In the genomic region with DNA sequence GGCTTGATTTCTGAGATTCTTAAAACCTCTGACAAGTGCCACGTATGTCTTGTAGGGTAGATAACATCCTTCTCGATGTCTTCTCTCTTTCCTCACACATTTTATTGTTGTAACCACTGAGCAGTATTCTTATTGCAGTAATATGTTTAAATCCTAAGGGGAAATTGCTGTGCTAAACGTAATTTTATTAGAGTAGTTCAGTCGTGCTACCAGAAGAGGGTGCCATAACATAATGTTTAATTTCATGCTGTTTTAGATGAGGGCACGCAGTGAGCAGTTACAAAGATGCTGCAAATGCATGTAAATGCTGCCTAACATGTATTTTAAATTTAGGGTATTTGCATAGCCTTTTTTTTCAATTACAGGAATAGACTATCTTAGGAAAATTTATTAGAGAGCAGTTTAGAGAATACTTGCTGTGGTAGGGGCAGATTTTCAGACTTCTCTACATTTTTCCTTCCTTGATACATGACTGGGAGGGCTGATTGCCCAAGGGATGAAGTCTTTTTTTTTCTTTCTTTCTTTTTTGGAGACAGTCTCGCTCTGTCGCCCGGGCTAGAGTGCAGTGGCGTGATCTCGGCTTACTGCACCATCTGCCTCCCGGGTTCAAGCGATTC, we compare ENCODE assay signal across 8 cellular contexts. TPM values are rescaled to one million over a fixed set of nuclear protein-coding genes. Genes with fewer than 3 reads are reported as not detected.
A peak's percentile ranks its signal among the peaks of the same experiment; 100 is the strongest.
DNase-seq lines count a peak whose midpoint lies in the region; ATAC-seq, FAIRE-seq and TF ChIP-seq lines count a peak whose summit lies in the region.

No MANE protein-coding gene starts in this region.

- no peak overlapping the region for H3K27ac ChIP-seq in gastroesophageal sphincter
- H3K27ac ChIP-seq in psoas muscle = no peak overlapping the region

- no peaks in the 10 kb centered on the region for H3K4me1 ChIP-seq in gastroesophageal sphincter
- no peaks in the 10 kb centered on the region for H3K4me1 ChIP-seq in psoas muscle

- intact Hi-C loops in psoas muscle (cut with DNase I) = loop anchor here in 1 of 2 donors (2.0 kb wide), 1 partner anchor 356 kb away; no protein-coding TSS in a partner anchor

- no peak for TF ChIP-seq POLR2A in gastroesophageal sphincter (IDR thresholded peaks at IDR 0.05)

- H3K4me3 ChIP-seq in GM12865 (ENCODE audit: low read depth, low read length) (no peak overlapping the region), gastroesophageal sphincter (no peak overlapping the region), psoas muscle (no peak overlapping the region)

- ATAC-seq in gastroesophageal sphincter = no peak
- ATAC-seq in psoas muscle = peak in 2 of 4 donors; percentile 53 to 69
- no peak for ATAC-seq in HG03520 (IDR thresholded peaks at IDR 0.05; ENCODE audit: unreplicated experiment)
- ATAC-seq in GM19452 (IDR thresholded peaks at IDR 0.05; ENCODE audit: unreplicated experiment) = no peak

- peak; percentile 54 for TF ChIP-seq CTCF in AG09319 (IDR thresholded peaks at IDR 0.05; ENCODE audit: low read depth, low read length)
- TF ChIP-seq CTCF in GM12865 (IDR thresholded peaks at IDR 0.05; ENCODE audit: insufficient read depth, low read depth, low read length, missing control alignments) = peak; percentile 49
- peak; percentile 55 to 83 (median 74) for TF ChIP-seq CTCF in gastroesophageal sphincter (IDR thresholded peaks at IDR 0.05)
- peak; percentile 61 for TF ChIP-seq CTCF in psoas muscle (IDR thresholded peaks at IDR 0.05)

- DNase-seq in AG09319 (ENCODE audit: extremely low read depth, low read depth) = peak; percentile 8
- DNase-seq in GM12865 (ENCODE audit: low read depth) = peak; percentile 70
- DNase-seq in NCI-H128 (lab: John Stamatoyannopoulos, UW; ENCODE audit: unreplicated experiment) = peak; percentile 4
- DNase-seq in psoas muscle = no peak

- H3K27me3 ChIP-seq in gastroesophageal sphincter (no peaks in the 10 kb centered on the region), psoas muscle (ENCODE audit: insufficient read depth in 3 of 3, low read length in 2 of 3) (no peaks in the 10 kb centered on the region)

- 11 to 42% methylated on average over 5 to 8 of the region's 12 CpGs for WGBS in gastroesophageal sphincter (ENCODE audit: low coverage in 1 of 2), 2 donors
- WGBS in psoas muscle, 3 donors = 59 to 68% (median 63%) methylated on average over 12 of the region's 12 CpGs

- TF ChIP-seq EP300 in gastroesophageal sphincter (IDR thresholded peaks at IDR 0.05) = no peak

- peak; percentile 86 for FAIRE-seq in TTC549 (lab: Jason Lieb, UNC)

- H3K36me3 ChIP-seq in gastroesophageal sphincter = peaks cover 0 to 93% of the 10 kb centered on the region in 2 donors
- H3K36me3 ChIP-seq in psoas muscle (ENCODE audit: insufficient read depth in 1 of 2, low read depth in 1 of 2) = peaks cover 5 to 90% of the 10 kb centered on the region in 2 donors

- H3K9me3 ChIP-seq in gastroesophageal sphincter = no peaks in the 10 kb centered on the region
- H3K9me3 ChIP-seq in psoas muscle = no peaks in the 10 kb centered on the region

RNA-seq across cellular contexts. Expression of a gene that starts 51.7 kb away (rescaled TPM):
- 10 to 100 TPM; 12.9 to 15.7 (median 14.0) TPM for total RNA-seq in gastroesophageal sphincter
- total RNA-seq in psoas muscle = 1 to 10 TPM; 5.5 to 8.3 (median 7.2) TPM
- 1 to 10 TPM; 1.0 to 2.3 (median 2.3) TPM for polyA plus RNA-seq in psoas muscle

Comparison
In these comparisons a context has a peak if more than half of its experiments do, and no peak if none do; other contexts are left out.
1. DNase-seq: peak in AG09319 (single experiment), GM12865 (single experiment) and NCI-H128 (single experiment); none in psoas muscle (0 of 2).
2. Peak in every context shown above with its lines, with median percentiles within 50 percentile points of each other: CTCF ChIP-seq.